8 cellular contexts compared by ENCODE assay signal in the genomic region with DNA sequence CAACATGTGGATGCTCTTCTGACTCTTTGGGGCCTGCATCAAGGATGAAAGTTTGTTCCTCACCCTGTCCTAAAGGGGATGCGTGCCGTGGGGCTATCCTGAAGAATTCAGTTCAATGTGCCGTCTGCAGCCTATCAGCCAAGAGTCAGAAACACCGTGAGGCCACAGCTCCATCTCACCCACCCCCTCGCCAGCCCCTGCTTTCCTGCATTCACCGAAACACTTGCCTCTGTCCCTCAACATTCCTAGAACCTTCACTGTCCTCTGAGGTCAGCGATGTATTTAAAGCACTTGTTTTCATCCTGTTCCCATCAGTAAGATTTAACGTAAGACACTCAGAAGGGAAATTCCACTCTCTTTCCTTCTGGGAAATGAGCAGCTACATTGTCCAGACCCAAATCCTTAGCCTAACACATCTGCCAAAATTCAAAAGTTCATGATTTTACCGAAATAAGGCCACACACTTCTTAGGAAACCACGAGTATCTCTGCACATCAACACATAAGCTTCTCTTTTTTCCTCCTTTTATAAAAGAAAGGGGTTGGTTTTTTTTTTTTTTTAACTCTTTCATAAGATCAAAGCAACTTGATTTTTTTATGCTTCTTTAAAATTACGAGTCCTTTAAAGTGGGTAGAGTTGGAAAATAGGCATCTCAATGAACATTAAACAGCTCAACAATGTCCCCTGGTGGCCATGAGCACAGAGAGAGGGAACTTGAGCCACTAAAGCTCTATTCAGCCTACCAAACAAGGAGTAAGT.
DNase-seq lines count a peak whose midpoint lies in the region; ATAC-seq and TF ChIP-seq lines count a peak whose summit lies in the region.

No MANE protein-coding gene starts in this region.

- peaks cover 50% of the 10 kb centered on the region for H3K4me1 ChIP-seq in left ventricle myocardium inferior

- no peaks in the 10 kb centered on the region for H3K27me3 ChIP-seq in SU-DHL-6 (ENCODE audit: low read length)
- H3K27me3 ChIP-seq in left ventricle myocardium inferior (ENCODE audit: low read depth), result no peaks in the 10 kb centered on the region

- peak overlapping the region; percentile 20 for H3K4me3 ChIP-seq in SU-DHL-6 (ENCODE audit: insufficient read depth, low read length, poor library complexity, severe bottlenecking)
- peak overlapping the region; percentile 32 for H3K4me3 ChIP-seq in left ventricle myocardium inferior
- no peak overlapping the region for H3K4me3 ChIP-seq in retinal pigment epithelial cell (ENCODE audit: low read length)

- H2AFZ ChIP-seq in SU-DHL-6 (ENCODE audit: low read depth, low read length, severe bottlenecking), result peak overlapping the region; percentile 50

- H3K27ac ChIP-seq in SU-DHL-6 (ENCODE audit: low read depth, low read length) (peak overlapping the region; percentile 71), left ventricle myocardium inferior (replicated peaks) (peak overlapping the region; percentile 76)

- peaks cover 5% of the 10 kb centered on the region for H3F3A ChIP-seq in SU-DHL-6 (ENCODE audit: insufficient read depth)

- H3K9ac ChIP-seq in SU-DHL-6 (ENCODE audit: low read length), result peak overlapping the region; percentile 24

- no peaks in the 10 kb centered on the region for H4K20me1 ChIP-seq in SU-DHL-6 (ENCODE audit: low read depth, low read length)

- peak; percentile 14 for DNase-seq in NK-92 treated with Interleukin-12 subunit alpha and Interleukin-12 subunit beta, amount 100 ng/mL, for 24 hours (lab: John Stamatoyannopoulos, UW)
- DNase-seq in NK-92 (lab: John Stamatoyannopoulos, UW; ENCODE audit: unreplicated experiment), result no peak
- peak; percentile 41 for DNase-seq in KG1 (lab: John Stamatoyannopoulos, UW)
- peak; percentile 50 for DNase-seq in activated naive CD8-positive, alpha-beta T cell treated with anti-CD3 and anti-CD28 coated beads, Interleukin-2, amount 50 U/mL, for 16 hours (ENCODE audit: low read depth, low spot score)
- peak; percentile 28 for DNase-seq in left ventricle myocardium inferior
- DNase-seq in retinal pigment epithelial cell (ENCODE audit: low read depth), result no peak

- H3K36me3 ChIP-seq in SU-DHL-6 (ENCODE audit: low read length) (no peaks in the 10 kb centered on the region), left ventricle myocardium inferior (no peaks in the 10 kb centered on the region)

- peak overlapping the region; percentile 37 for H3K4me2 ChIP-seq in SU-DHL-6 (ENCODE audit: low read depth, low read length, poor library complexity, severe bottlenecking)

- ATAC-seq in HG03139 (IDR thresholded peaks at IDR 0.05; ENCODE audit: unreplicated experiment), result no peak

- TF ChIP-seq CTCF in SU-DHL-6 (IDR thresholded peaks at IDR 0.05; ENCODE audit: insufficient read depth, low read length, poor library complexity, severe bottlenecking), result peak; percentile 97
- peak; percentile 95 for TF ChIP-seq CTCF in left ventricle myocardium inferior (IDR thresholded peaks at IDR 0.05; ENCODE audit: borderline replicate concordance)
- TF ChIP-seq CTCF in retinal pigment epithelial cell (conservative IDR thresholded peaks at IDR 0.05; ENCODE audit: low read depth, low read length), result peak; percentile 95

- H3K79me2 ChIP-seq in SU-DHL-6 (ENCODE audit: insufficient read depth, low read length), result no peaks in the 10 kb centered on the region

- H3K9me3 ChIP-seq in SU-DHL-6 (ENCODE audit: insufficient read depth, low read length) (no peaks in the 10 kb centered on the region), left ventricle myocardium inferior (replicated peaks) (no peaks in the 10 kb centered on the region)

- H3K9me2 ChIP-seq in SU-DHL-6 (replicated peaks; ENCODE audit: insufficient read depth, low read length), result no peaks in the 10 kb centered on the region

- intact Hi-C loops in left ventricle myocardium inferior (cut with micrococcal nuclease), result loop anchor here (2.0 to 10.0 kb wide), 2 partner anchors 180 to 314 kb away; partner anchors contain the start of gene UGCG

Comparison
In these comparisons a context has a peak if more than half of its experiments do, and no peak if none do; other contexts are left out.
1. DNase-seq: peak in NK-92 treated with Interleukin-12 subunit alpha and Interleukin-12 subunit beta, amount 100 ng/mL, for 24 hours (single experiment), KG1 (single experiment), activated naive CD8-positive, alpha-beta T cell treated with anti-CD3 and anti-CD28 coated beads, Interleukin-2, amount 50 U/mL, for 16 hours (single experiment) and left ventricle myocardium inferior (single experiment); none in NK-92 (single experiment) and retinal pigment epithelial cell (single experiment).
2. Peak in every context shown above with its lines, with median percentiles within 50 percentile points of each other: CTCF ChIP-seq.